ENCODE assay signal across 1 cellular context in the genomic region with DNA sequence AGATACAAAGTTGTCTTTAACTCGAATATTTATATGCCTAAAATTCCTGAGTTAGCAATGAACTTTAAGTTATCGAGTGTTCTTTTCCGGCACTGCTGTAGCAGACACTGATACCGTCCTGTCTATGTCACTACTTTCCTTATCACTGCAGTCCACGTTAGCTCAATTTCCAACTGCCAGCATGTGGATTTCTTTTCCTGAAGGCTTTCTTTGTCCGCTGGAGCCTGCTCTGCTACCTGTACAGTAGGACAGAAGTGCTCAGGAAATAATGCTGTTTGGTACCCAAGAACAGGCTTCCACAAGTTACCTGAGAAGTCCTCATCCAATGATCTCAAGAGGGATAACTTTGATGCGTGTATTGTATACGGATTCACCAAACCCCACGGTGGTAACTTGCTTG.
TF ChIP-seq lines count a peak whose summit lies in the region.

No MANE protein-coding gene starts in this region.

TF ChIP-seq in K562, 482 proteins besides CTCF, POLR2A, EP300 and RAD21 (continued from another document and continues in another):
- TF ChIP-seq, protein P1, sequence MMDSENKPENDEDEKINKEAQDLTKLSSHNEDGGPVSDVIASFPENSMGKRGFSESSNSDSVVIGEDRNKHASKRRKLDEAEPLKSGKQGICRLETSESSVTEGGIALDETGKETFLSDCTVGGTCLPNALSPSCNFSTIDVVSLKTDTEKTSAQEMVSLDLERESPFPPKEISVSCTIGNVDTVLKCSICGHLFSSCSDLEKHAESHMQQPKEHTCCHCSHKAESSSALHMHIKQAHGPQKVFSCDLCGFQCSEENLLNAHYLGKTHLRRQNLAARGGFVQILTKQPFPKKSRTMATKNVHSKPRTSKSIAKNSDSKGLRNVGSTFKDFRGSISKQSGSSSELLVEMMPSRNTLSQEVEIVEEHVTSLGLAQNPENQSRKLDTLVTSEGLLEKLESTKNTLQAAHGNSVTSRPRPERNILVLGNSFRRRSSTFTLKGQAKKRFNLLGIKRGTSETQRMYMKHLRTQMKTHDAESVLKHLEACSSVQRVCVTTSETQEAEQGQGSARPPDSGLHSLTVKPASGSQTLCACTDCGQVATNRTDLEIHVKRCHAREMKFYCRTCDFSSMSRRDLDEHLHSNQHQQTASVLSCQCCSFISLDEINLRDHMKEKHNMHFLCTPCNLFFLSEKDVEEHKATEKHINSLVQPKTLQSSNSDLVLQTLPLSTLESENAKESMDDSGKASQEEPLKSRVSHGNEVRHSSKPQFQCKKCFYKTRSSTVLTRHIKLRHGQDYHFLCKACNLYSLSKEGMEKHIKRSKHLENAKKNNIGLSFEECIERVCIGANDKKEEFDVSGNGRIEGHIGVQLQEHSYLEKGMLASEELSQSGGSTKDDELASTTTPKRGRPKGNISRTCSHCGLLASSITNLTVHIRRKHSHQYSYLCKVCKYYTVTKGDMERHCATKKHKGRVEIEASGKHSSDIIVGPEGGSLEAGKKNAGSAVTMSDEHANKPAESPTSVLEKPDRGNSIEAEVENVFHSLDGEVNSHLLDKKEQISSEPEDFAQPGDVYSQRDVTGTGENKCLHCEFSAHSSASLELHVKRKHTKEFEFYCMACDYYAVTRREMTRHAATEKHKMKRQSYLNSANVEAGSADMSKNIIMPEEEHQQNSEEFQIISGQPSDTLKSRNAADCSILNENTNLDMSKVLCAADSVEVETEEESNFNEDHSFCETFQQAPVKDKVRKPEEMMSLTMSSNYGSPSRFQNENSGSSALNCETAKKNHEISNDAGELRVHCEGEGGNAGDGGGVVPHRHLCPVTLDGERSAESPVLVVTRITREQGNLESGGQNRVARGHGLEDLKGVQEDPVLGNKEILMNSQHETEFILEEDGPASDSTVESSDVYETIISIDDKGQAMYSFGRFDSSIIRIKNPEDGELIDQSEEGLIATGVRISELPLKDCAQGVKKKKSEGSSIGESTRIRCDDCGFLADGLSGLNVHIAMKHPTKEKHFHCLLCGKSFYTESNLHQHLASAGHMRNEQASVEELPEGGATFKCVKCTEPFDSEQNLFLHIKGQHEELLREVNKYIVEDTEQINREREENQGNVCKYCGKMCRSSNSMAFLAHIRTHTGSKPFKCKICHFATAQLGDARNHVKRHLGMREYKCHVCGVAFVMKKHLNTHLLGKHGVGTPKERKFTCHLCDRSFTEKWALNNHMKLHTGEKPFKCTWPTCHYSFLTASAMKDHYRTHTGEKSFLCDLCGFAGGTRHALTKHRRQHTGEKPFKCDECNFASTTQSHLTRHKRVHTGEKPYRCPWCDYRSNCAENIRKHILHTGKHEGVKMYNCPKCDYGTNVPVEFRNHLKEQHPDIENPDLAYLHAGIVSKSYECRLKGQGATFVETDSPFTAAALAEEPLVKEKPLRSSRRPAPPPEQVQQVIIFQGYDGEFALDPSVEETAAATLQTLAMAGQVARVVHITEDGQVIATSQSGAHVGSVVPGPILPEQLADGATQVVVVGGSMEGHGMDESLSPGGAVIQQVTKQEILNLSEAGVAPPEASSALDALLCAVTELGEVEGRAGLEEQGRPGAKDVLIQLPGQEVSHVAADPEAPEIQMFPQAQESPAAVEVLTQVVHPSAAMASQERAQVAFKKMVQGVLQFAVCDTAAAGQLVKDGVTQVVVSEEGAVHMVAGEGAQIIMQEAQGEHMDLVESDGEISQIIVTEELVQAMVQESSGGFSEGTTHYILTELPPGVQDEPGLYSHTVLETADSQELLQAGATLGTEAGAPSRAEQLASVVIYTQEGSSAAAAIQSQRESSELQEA (IDR thresholded peaks at IDR 0.05; ENCODE audit: low read depth): no peak
- TF ChIP-seq MTA1 (IDR thresholded peaks at IDR 0.05; ENCODE audit: borderline replicate concordance) (peak; percentile 69), ZBTB2 (IDR thresholded peaks at IDR 0.05) (peak; percentile 50; the same call in 1 of the 2 replicates), DACH1 (IDR thresholded peaks at IDR 0.05; ENCODE audit: partially characterized antibody) (peak; percentile 39), FOXP1 (CRISPR knock-in tag; IDR thresholded peaks at IDR 0.05) (no peak), CREM (IDR thresholded peaks at IDR 0.05; ENCODE audit: low read depth) (peak; percentile 94), ZNF766 (CRISPR knock-in tag; conservative IDR thresholded peaks at IDR 0.05) (peak; percentile 72; the same call in 1 of the 2 replicates), NCOR1 (IDR thresholded peaks at IDR 0.05) (peak; percentile 89), NCOA2 (IDR thresholded peaks at IDR 0.05; ENCODE audit: partially characterized antibody in 2 of 2) (peak; percentile 32 to 34), CBX3 (IDR thresholded peaks at IDR 0.05; ENCODE audit: borderline replicate concordance in 1 of 2, low read length in 2 of 2) (peak in 1 of 2 experiments; percentile 69; a peak in 2 of 3 replicates), FOXK2 (conservative IDR thresholded peaks at IDR 0.05 in 1 of 2, IDR thresholded peaks at IDR 0.05 in 1 of 2; ENCODE audit: low read depth in 2 of 2) (0 out of 4 replicates have a peak, but pooled peaks of 1 of the 2 experiments have one; percentile 44), IFI16 (CRISPR knock-in tag; IDR thresholded peaks at IDR 0.05) (no peak), ZNF551 (CRISPR knock-in tag; IDR thresholded peaks at IDR 0.05) (no peak), ELF1 (tag; IDR thresholded peaks at IDR 0.05) (no peak), LEF1 (IDR thresholded peaks at IDR 0.05) (peak; percentile 85), GATA2 (CRISPR knock-in tag; IDR thresholded peaks at IDR 0.05) (peak; percentile 74), CBFB (CRISPR knock-in tag; IDR thresholded peaks at IDR 0.05) (no peak)
- TF ChIP-seq, protein P2, sequence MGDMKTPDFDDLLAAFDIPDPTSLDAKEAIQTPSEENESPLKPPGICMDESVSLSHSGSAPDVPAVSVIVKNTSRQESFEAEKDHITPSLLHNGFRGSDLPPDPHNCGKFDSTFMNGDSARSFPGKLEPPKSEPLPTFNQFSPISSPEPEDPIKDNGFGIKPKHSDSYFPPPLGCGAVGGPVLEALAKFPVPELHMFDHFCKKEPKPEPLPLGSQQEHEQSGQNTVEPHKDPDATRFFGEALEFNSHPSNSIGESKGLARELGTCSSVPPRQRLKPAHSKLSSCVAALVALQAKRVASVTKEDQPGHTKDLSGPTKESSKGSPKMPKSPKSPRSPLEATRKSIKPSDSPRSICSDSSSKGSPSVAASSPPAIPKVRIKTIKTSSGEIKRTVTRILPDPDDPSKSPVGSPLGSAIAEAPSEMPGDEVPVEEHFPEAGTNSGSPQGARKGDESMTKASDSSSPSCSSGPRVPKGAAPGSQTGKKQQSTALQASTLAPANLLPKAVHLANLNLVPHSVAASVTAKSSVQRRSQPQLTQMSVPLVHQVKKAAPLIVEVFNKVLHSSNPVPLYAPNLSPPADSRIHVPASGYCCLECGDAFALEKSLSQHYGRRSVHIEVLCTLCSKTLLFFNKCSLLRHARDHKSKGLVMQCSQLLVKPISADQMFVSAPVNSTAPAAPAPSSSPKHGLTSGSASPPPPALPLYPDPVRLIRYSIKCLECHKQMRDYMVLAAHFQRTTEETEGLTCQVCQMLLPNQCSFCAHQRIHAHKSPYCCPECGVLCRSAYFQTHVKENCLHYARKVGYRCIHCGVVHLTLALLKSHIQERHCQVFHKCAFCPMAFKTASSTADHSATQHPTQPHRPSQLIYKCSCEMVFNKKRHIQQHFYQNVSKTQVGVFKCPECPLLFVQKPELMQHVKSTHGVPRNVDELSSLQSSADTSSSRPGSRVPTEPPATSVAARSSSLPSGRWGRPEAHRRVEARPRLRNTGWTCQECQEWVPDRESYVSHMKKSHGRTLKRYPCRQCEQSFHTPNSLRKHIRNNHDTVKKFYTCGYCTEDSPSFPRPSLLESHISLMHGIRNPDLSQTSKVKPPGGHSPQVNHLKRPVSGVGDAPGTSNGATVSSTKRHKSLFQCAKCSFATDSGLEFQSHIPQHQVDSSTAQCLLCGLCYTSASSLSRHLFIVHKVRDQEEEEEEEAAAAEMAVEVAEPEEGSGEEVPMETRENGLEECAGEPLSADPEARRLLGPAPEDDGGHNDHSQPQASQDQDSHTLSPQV (IDR thresholded peaks at IDR 0.05): peak; percentile 67; the same call in 1 of the 2 replicates
- TF ChIP-seq, protein P3, sequence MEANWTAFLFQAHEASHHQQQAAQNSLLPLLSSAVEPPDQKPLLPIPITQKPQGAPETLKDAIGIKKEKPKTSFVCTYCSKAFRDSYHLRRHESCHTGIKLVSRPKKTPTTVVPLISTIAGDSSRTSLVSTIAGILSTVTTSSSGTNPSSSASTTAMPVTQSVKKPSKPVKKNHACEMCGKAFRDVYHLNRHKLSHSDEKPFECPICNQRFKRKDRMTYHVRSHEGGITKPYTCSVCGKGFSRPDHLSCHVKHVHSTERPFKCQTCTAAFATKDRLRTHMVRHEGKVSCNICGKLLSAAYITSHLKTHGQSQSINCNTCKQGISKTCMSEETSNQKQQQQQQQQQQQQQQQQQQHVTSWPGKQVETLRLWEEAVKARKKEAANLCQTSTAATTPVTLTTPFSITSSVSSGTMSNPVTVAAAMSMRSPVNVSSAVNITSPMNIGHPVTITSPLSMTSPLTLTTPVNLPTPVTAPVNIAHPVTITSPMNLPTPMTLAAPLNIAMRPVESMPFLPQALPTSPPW (CRISPR knock-in tag; IDR thresholded peaks at IDR 0.05): no peak
- TF ChIP-seq, protein P4, sequence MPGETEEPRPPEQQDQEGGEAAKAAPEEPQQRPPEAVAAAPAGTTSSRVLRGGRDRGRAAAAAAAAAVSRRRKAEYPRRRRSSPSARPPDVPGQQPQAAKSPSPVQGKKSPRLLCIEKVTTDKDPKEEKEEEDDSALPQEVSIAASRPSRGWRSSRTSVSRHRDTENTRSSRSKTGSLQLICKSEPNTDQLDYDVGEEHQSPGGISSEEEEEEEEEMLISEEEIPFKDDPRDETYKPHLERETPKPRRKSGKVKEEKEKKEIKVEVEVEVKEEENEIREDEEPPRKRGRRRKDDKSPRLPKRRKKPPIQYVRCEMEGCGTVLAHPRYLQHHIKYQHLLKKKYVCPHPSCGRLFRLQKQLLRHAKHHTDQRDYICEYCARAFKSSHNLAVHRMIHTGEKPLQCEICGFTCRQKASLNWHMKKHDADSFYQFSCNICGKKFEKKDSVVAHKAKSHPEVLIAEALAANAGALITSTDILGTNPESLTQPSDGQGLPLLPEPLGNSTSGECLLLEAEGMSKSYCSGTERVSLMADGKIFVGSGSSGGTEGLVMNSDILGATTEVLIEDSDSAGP (CRISPR knock-in tag; IDR thresholded peaks at IDR 0.05): no peak
- TF ChIP-seq, protein P5, sequence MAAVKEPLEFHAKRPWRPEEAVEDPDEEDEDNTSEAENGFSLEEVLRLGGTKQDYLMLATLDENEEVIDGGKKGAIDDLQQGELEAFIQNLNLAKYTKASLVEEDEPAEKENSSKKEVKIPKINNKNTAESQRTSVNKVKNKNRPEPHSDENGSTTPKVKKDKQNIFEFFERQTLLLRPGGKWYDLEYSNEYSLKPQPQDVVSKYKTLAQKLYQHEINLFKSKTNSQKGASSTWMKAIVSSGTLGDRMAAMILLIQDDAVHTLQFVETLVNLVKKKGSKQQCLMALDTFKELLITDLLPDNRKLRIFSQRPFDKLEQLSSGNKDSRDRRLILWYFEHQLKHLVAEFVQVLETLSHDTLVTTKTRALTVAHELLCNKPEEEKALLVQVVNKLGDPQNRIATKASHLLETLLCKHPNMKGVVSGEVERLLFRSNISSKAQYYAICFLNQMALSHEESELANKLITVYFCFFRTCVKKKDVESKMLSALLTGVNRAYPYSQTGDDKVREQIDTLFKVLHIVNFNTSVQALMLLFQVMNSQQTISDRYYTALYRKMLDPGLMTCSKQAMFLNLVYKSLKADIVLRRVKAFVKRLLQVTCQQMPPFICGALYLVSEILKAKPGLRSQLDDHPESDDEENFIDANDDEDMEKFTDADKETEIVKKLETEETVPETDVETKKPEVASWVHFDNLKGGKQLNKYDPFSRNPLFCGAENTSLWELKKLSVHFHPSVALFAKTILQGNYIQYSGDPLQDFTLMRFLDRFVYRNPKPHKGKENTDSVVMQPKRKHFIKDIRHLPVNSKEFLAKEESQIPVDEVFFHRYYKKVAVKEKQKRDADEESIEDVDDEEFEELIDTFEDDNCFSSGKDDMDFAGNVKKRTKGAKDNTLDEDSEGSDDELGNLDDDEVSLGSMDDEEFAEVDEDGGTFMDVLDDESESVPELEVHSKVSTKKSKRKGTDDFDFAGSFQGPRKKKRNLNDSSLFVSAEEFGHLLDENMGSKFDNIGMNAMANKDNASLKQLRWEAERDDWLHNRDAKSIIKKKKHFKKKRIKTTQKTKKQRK (IDR thresholded peaks at IDR 0.05; ENCODE audit: borderline replicate concordance, low read depth, low read length): no peak
